ENCODE assay signal across 9 cellular contexts in the genomic region with DNA sequence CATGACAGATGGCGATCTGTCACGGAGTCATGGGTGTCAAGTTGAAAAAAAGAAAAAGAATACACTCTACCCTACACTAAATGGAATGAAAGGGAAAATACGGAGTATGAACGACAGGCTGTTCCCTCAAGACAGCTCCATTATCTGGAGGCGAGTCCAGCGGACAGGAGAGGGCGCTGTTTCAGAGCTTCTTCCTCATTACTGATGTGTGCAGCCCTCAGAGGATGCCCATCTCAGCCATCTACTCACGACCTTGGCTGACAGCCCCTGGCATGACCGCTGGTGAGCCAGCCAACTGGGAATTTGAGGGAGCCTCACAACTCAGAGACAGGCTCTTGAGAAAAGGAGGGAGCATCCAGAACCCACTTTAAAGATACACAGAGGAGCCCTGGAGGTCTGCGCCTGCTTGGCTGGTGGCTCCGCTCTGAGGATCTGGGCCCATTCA. TPM values are rescaled to one million over a fixed set of nuclear protein-coding genes. Genes with fewer than 3 reads are reported as not detected.
DNase-seq lines count a peak whose midpoint lies in the region; ATAC-seq and TF ChIP-seq lines count a peak whose summit lies in the region.
"Had no signal": no experiment of that assay in that cellular context is flagged by ENCODE, and none has a peak within 500 bp of the region (broad histone marks: within the 10 kb centered on the region; RNA-seq: fewer than 3 reads in every experiment).

No MANE protein-coding gene starts in this region.

- TF ChIP-seq CTCF in GM12864 (IDR thresholded peaks at IDR 0.05; ENCODE audit: low read depth, low read length, missing control alignments) (peak; percentile 91), type B pancreatic cell (conservative IDR thresholded peaks at IDR 0.05) (peak; percentile 81)

- no peaks in the 10 kb centered on the region; the same call in 1 of the 2 replicates for H3K27me3 ChIP-seq in SJCRH30

- no peaks in the 10 kb centered on the region for H3K9me3 ChIP-seq in SJCRH30 (replicated peaks)

- H3K4me3 ChIP-seq in GM12864 (ENCODE audit: low read depth, low read length) (no peak overlapping the region), SJCRH30 (no peak overlapping the region)
- H3K4me3 ChIP-seq: skin epidermis had no signal

- H3K27ac ChIP-seq in SJCRH30, result no peak overlapping the region

- H3K36me3 Mint-ChIP-seq in type B pancreatic cell, result no peaks in the 10 kb centered on the region

- H3K36me3 ChIP-seq in SJCRH30, result no peaks in the 10 kb centered on the region

- H3K4me3 Mint-ChIP-seq in type B pancreatic cell, result peak overlapping the region; percentile 9

- peaks cover 18% of the 10 kb centered on the region for H3K4me1 Mint-ChIP-seq in type B pancreatic cell (ENCODE audit: unreplicated experiment)

- peaks cover 3% of the 10 kb centered on the region for H3K9me3 Mint-ChIP-seq in type B pancreatic cell

- no peaks in the 10 kb centered on the region; the same call in 1 of the 2 replicates for H3K4me1 ChIP-seq in SJCRH30

- intact Hi-C loops in head of caudate nucleus (cut with DNase I) (no loop called here), posterior cingulate gyrus (cut with DNase I) (loop anchor here (2.0 kb wide), 1 partner anchor 192 kb away; no protein-coding TSS in a partner anchor)

- no peak for ATAC-seq in GM18511 (IDR thresholded peaks at IDR 0.05; ENCODE audit: unreplicated experiment)

- DNase-seq in GM12864 (ENCODE audit: low read depth), result peak; percentile 58
- DNase-seq in HS-27A (ENCODE audit: low read depth), result peak; percentile 62
- peak; percentile 77 to 86 for DNase-seq in SJCRH30
- DNase-seq in activated naive CD4-positive, alpha-beta T cell treated with Interleukin-2 at 50 U/mL for 16 hours, result peak; percentile 83
- DNase-seq in head of caudate nucleus, result peak; percentile 64 to 91 (median 82)
- peak; percentile 33 to 95 (median 77) for DNase-seq in posterior cingulate gyrus
- no peak for DNase-seq in type B pancreatic cell (ENCODE audit: extremely low spot score, unreplicated experiment)

- H3K27ac Mint-ChIP-seq in type B pancreatic cell, result peak overlapping the region; percentile 62

- H3K27me3 Mint-ChIP-seq in type B pancreatic cell, result peaks cover 21% of the 10 kb centered on the region

RNA-seq across cellular contexts. Expression of a gene that starts 49.6 kb away (rescaled TPM):
- 11.4 and 17.0 TPM in 2 replicates for total RNA-seq in SJCRH30 (2014; rRNA removed; shearing (Covaris generic))
- 35.4 TPM in 2 replicates for total RNA-seq in type B pancreatic cell (ENCODE audit: low replicate concordance)
